8 cellular contexts compared by ENCODE assay signal in the genomic region with DNA sequence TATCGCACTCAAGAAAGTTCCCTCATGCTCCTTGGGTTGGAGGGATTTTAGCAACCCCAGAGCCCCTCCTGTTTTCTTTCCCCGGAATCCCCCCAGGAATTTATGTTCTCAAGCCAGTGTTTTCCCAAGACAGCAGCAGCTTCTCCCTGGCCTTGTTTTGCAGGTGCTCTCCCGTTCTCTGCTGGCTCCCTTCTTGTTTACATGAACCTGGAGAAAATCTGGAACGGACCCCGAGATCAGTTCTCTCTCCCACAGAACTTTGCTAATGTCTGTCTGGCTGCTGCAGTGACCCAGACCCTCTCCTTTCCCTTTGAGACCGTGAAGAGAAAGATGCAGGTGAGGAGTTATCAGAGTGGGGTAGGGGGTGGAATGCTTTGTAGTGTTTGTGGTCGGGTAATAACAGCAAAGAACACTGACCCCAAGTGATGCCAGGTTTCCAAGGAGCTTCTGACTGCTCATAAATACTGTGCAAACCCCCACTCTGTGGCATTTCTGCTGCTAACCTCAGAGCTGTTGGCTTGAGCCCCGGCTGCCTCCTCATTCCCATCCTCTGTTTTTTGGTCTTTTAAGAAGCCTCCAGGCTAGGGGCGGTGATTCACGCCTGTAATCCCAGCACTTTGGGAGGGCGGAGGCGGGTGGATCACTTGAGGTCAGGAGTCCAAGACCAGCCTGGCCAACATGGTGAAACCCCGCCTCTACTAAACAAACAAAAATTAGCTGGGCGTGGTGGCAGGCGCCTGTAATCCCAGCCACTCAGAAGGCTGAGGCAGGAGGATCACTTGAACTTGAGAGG. TPM values are rescaled to one million over a fixed set of nuclear protein-coding genes. Genes with fewer than 3 reads are reported as not detected.
DNase-seq lines count a peak whose midpoint lies in the region; ATAC-seq, FAIRE-seq and TF ChIP-seq lines count a peak whose summit lies in the region.

No MANE protein-coding gene starts in this region.

- 35 to 52% (median 51%) methylated on average over 15 of the region's 15 CpGs for WGBS in small intestine, 3 donors

- FAIRE-seq in small intestine (lab: Jason Lieb, UNC) (no peak), GM19239 (lab: Jason Lieb, UNC) (no peak)

- no peaks in the 10 kb centered on the region for H3K9me3 Mint-ChIP-seq in activated T-helper 17 cell treated with anti-CD3 and anti-CD28 coated beads, Interleukin-2, amount 50 U/mL, for 72 hours

- DNase-seq in GM03348 (ENCODE audit: low spot score) (peak; percentile 81), Peyer's patch (peak in 2 of 3 donors; percentile 74 to 79), fibroblast of mammary gland (ENCODE audit: low read depth) (peak; percentile 93), small intestine (peak; percentile 82), GM19239 (ENCODE audit: insufficient read length, low spot score) (no peak), GF-D8 (lab: John Stamatoyannopoulos, UW) (no peak)
- no peak for DNase-seq in activated CD4-positive, alpha-beta T cell treated with anti-CD3 and anti-CD28 coated beads, Interleukin-2, amount 50 U/mL, for 1 hour

- H3K36me3 ChIP-seq in Peyer's patch (no peaks in the 10 kb centered on the region), small intestine (ENCODE audit: control insufficient read depth in 2 of 2, insufficient read depth in 2 of 2, low read length in 2 of 2) (no peaks in the 10 kb centered on the region)

- no peaks in the 10 kb centered on the region for H3K4me1 Mint-ChIP-seq in activated T-helper 17 cell treated with anti-CD3 and anti-CD28 coated beads, Interleukin-2, amount 50 U/mL, for 72 hours

- H3K27ac ChIP-seq in Peyer's patch (peak overlapping the region in 2 of 4 donors; percentile 69 to 70), small intestine (ENCODE audit: low read depth in 1 of 2, low read length in 1 of 2) (peak overlapping the region; percentile 50 to 63)

- H3K27ac Mint-ChIP-seq in activated T-helper 17 cell treated with anti-CD3 and anti-CD28 coated beads, Interleukin-2, amount 50 U/mL, for 72 hours = no peak overlapping the region

- H3K4me1 ChIP-seq in Peyer's patch (no peaks in the 10 kb centered on the region), small intestine (ENCODE audit: control insufficient read depth in 2 of 2, insufficient read depth in 1 of 2, low read depth in 1 of 2, low read length in 1 of 2) (peaks cover 0 to 2% of the 10 kb centered on the region in 2 donors)

- TF ChIP-seq CTCF in Peyer's patch (IDR thresholded peaks at IDR 0.05) (no peak), fibroblast of mammary gland (conservative IDR thresholded peaks at IDR 0.05; ENCODE audit: control insufficient read depth, insufficient read depth, low read depth, low read length) (no peak)

- H3K4me3 Mint-ChIP-seq in activated T-helper 17 cell treated with anti-CD3 and anti-CD28 coated beads, Interleukin-2, amount 50 U/mL, for 72 hours = no peak overlapping the region

- H3K4me3 ChIP-seq in Peyer's patch (no peak overlapping the region), fibroblast of mammary gland (ENCODE audit: control insufficient read depth, low read depth, low read length) (no peak overlapping the region), small intestine (ENCODE audit: low read depth in 1 of 2, low read length in 2 of 2) (no peak overlapping the region)

- peak in 1 of 2 donors; percentile 38 for TF ChIP-seq POLR2A in Peyer's patch (IDR thresholded peaks at IDR 0.05)

- no peaks in the 10 kb centered on the region for H3K27me3 Mint-ChIP-seq in activated T-helper 17 cell treated with anti-CD3 and anti-CD28 coated beads, Interleukin-2, amount 50 U/mL, for 72 hours

- H3K9me3 ChIP-seq in Peyer's patch (no peaks in the 10 kb centered on the region), small intestine (ENCODE audit: control insufficient read depth, low read depth) (no peaks in the 10 kb centered on the region)

- H3K27me3 ChIP-seq in Peyer's patch (no peaks in the 10 kb centered on the region), small intestine (ENCODE audit: control insufficient read depth in 2 of 2, insufficient read depth in 2 of 2, low read length in 2 of 2) (no peaks in the 10 kb centered on the region)

- ATAC-seq in activated T-helper 17 cell treated with anti-CD3 and anti-CD28 coated beads, Interleukin-2, amount 50 U/mL, for 72 hours (replicated peaks) = no peak

- H3K36me3 Mint-ChIP-seq in activated T-helper 17 cell treated with anti-CD3 and anti-CD28 coated beads, Interleukin-2, amount 50 U/mL, for 72 hours (ENCODE audit: low read depth) = peaks cover 17% of the 10 kb centered on the region

RNA-seq across cellular contexts. Expression of a gene that starts 11.1 kb away (rescaled TPM):
- total RNA-seq in Peyer's patch = 10 to 100 TPM; 23.1 to 31.1 (median 27.6) TPM
- 10 to 100 TPM; 10.4 to 24.4 (median 15.9) TPM for polyA plus RNA-seq in small intestine
- 10 to 100 TPM in 1 of 2 donors, 1 to 10 TPM in 1; 5.1 to 12.7 TPM for total RNA-seq in activated T-helper 17 cell treated with anti-CD3 and anti-CD28 coated beads, Interleukin-2, amount 50 U/mL, for 72 hours

RNA-seq across cellular contexts. Expression of a gene that starts 58.0 kb away (rescaled TPM):
- total RNA-seq in Peyer's patch = 1,000 to 10,000 TPM in 1 of 4 donors, 100 to 1,000 TPM in 3; 366 to 1,287 (median 800) TPM
- polyA plus RNA-seq in small intestine = 1,000 to 10,000 TPM in 2 of 3 donors, 100 to 1,000 TPM in 1; 850 to 1,883 (median 1,700) TPM
- total RNA-seq in activated T-helper 17 cell treated with anti-CD3 and anti-CD28 coated beads, Interleukin-2, amount 50 U/mL, for 72 hours = 100 to 1,000 TPM; 290 to 570 TPM

Comparison
In these comparisons a context has a peak if more than half of its experiments do, and no peak if none do; other contexts are left out.
1. DNase-seq: peak in GM03348 (single experiment), Peyer's patch (2 of 3), fibroblast of mammary gland (single experiment) and small intestine (single experiment); none in GM19239 (single experiment), GF-D8 (single experiment) and activated CD4-positive, alpha-beta T cell treated with anti-CD3 and anti-CD28 coated beads, Interleukin-2, amount 50 U/mL, for 1 hour (single experiment).